Comparison of ENCODE assay signal across 19 cellular contexts in the genomic region with DNA sequence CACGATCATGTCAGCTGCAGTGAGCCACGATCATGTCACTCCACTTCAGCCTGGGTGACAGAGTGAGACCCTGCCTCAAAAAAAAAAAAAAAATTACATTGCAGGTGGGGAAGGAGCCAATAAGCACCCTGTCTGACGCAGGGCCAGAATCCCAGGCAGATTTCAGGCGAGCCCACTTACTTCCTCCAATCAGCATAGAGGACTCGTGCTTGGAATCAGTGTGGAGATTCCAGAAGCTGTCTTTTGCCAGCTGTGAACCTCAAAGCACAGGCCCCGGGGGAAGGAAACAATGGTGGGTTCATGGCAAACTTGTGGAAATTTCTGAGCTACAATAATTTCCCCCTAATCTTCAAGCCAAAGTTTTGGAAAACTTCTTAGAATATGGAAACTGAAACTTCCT.
DNase-seq lines count a peak whose midpoint lies in the region; ATAC-seq and TF ChIP-seq lines count a peak whose summit lies in the region.
"Had no signal": no experiment of that assay in that cellular context is flagged by ENCODE, and none has a peak within 500 bp of the region (broad histone marks: within the 10 kb centered on the region; RNA-seq: fewer than 3 reads in every experiment).

No MANE protein-coding gene starts in this region.

- H2AFZ ChIP-seq in neural progenitor cell (replicated peaks) (peak overlapping the region; percentile 50), MM.1S (ENCODE audit: low read length) (no peak overlapping the region)

- CTCF ChIA-PET in WTC11 (lab: Charles Lee): interaction anchor here (0.6 to 2.1 kb wide), 3 partner anchors 34 to 476 kb away, joined by 3 to 25 read pairs (median 6); no protein-coding TSS in a partner anchor
- CTCF ChIA-PET in activated CD8-positive, alpha-beta memory T cell treated with anti-CD3 and anti-CD28 coated beads, Interleukin-2, amount 10 ng/mL, durations not matched to agents 7 days and 5 days (lab: Charles Lee): no interaction called here

- peak; percentile 62 for ATAC-seq in WTC11
- ATAC-seq in activated CD8-positive, alpha-beta memory T cell treated with anti-CD3 and anti-CD28 coated beads, Interleukin-2, amount 10 ng/mL, durations not matched to agents 7 days and 5 days: no peak
- ATAC-seq: CD8-positive, alpha-beta T cell had no signal

- no peaks in the 10 kb centered on the region for H3K9me2 ChIP-seq in MM.1S (replicated peaks; ENCODE audit: insufficient read depth, low read length)

- H3K27me3 Mint-ChIP-seq in WTC11 (ENCODE audit: low read depth) (no peaks in the 10 kb centered on the region), neural progenitor cell (ENCODE audit: insufficient read depth, low read depth) (peaks cover 4% of the 10 kb centered on the region)
- peaks cover 27% of the 10 kb centered on the region for H3K27me3 Mint-ChIP-seq in activated CD8-positive, alpha-beta memory T cell treated with anti-CD3 and anti-CD28 coated beads, Interleukin-2, amount 10 ng/mL, durations not matched to agents 7 days and 5 days

- no peak for TF ChIP-seq POLR2A in esophagus muscularis mucosa (IDR thresholded peaks at IDR 0.05; ENCODE audit: low read depth)

- H3K36me3 Mint-ChIP-seq in WTC11 (no peaks in the 10 kb centered on the region), neural progenitor cell (no peaks in the 10 kb centered on the region)
- no peaks in the 10 kb centered on the region for H3K36me3 Mint-ChIP-seq in activated CD8-positive, alpha-beta memory T cell treated with anti-CD3 and anti-CD28 coated beads, Interleukin-2, amount 10 ng/mL, durations not matched to agents 7 days and 5 days
- H3K36me3 Mint-ChIP-seq: CD8-positive, alpha-beta T cell had no signal

- DNase-seq in WTC11 (ENCODE audit: low spot score) (no peak), esophagus muscularis mucosa (ENCODE audit: extremely low spot score) (peak; percentile 31), neural progenitor cell (ENCODE audit: low spot score) (no peak), GM19238 (ENCODE audit: insufficient read length, low spot score) (no peak), AG08396 (ENCODE audit: low spot score) (no peak), MM.1S (no peak)
- DNase-seq in activated CD8-positive, alpha-beta memory T cell treated with anti-CD3 and anti-CD28 coated beads, Interleukin-2, amount 10 ng/mL, durations not matched to agents 7 days and 5 days: no peak
- DNase-seq: 8988T; ACHN; AML-193; Caco-2; Calu3; CD4-positive, alpha-beta T cell; CD8-positive, alpha-beta T cell; DMS79 treated with DMSO at 0.1 percent for 48 hours; GF-D8 had no signal

- H3K36me3 ChIP-seq in esophagus muscularis mucosa (no peaks in the 10 kb centered on the region), neural progenitor cell (no peaks in the 10 kb centered on the region), MM.1S (replicated peaks; ENCODE audit: insufficient read depth, low read length) (no peaks in the 10 kb centered on the region)
- H3K36me3 ChIP-seq: BLaER1 treated with 17β-estradiol and CSF1 and Interleukin-3, amounts not matched to agents 10 nM and 100 nM had no signal

- H3K27ac Mint-ChIP-seq in WTC11: no peak overlapping the region
- no peak overlapping the region for H3K27ac Mint-ChIP-seq in neural progenitor cell
- no peak overlapping the region for H3K27ac Mint-ChIP-seq in activated CD8-positive, alpha-beta memory T cell treated with anti-CD3 and anti-CD28 coated beads, Interleukin-2, amount 10 ng/mL, durations not matched to agents 7 days and 5 days
- H3K27ac Mint-ChIP-seq: B cell; CD4-positive, alpha-beta T cell; CD8-positive, alpha-beta T cell had no signal

- POLR2A ChIA-PET in WTC11 (lab: Charles Lee): no interaction called here

- H3K79me2 ChIP-seq in neural progenitor cell (ENCODE audit: low read depth) (no peaks in the 10 kb centered on the region), MM.1S (ENCODE audit: low read length) (no peaks in the 10 kb centered on the region)

- no peaks in the 10 kb centered on the region for H3K9me3 ChIP-seq in esophagus muscularis mucosa
- no peaks in the 10 kb centered on the region for H3K9me3 ChIP-seq in neural progenitor cell (ENCODE audit: low read depth)
- no peaks in the 10 kb centered on the region for H3K9me3 ChIP-seq in MM.1S (replicated peaks; ENCODE audit: insufficient read depth, low read length)
- H3K9me3 ChIP-seq: BLaER1 treated with 17β-estradiol and CSF1 and Interleukin-3, amounts not matched to agents 10 nM and 100 nM; Caco-2 had no signal

- TF ChIP-seq EP300 in esophagus muscularis mucosa (IDR thresholded peaks at IDR 0.05): no peak

- H3K27me3 ChIP-seq in esophagus muscularis mucosa: peaks cover 0 to 10% (median 0%) of the 10 kb centered on the region in 4 donors
- no peaks in the 10 kb centered on the region for H3K27me3 ChIP-seq in neural progenitor cell
- no peaks in the 10 kb centered on the region for H3K27me3 ChIP-seq in MM.1S (replicated peaks; ENCODE audit: insufficient read depth, low read length)
- H3K27me3 ChIP-seq: BLaER1 treated with 17β-estradiol and CSF1 and Interleukin-3, amounts not matched to agents 10 nM and 100 nM had no signal

- peaks cover 4% of the 10 kb centered on the region; the same call in 1 of the 2 replicates for H3K9me3 Mint-ChIP-seq in WTC11
- H3K9me3 Mint-ChIP-seq in neural progenitor cell: no peaks in the 10 kb centered on the region
- no peaks in the 10 kb centered on the region for H3K9me3 Mint-ChIP-seq in activated CD8-positive, alpha-beta memory T cell treated with anti-CD3 and anti-CD28 coated beads, Interleukin-2, amount 10 ng/mL, durations not matched to agents 7 days and 5 days (ENCODE audit: low read depth)
- H3K9me3 Mint-ChIP-seq: CD4-positive, alpha-beta T cell; CD8-positive, alpha-beta T cell had no signal

- H4K20me1 ChIP-seq in neural progenitor cell (ENCODE audit: low read depth) (no peaks in the 10 kb centered on the region), MM.1S (ENCODE audit: insufficient read depth, low read length) (no peaks in the 10 kb centered on the region)
- H4K20me1 ChIP-seq: BLaER1 treated with 17β-estradiol and CSF1 and Interleukin-3, amounts not matched to agents 10 nM and 100 nM had no signal

- H3K9ac ChIP-seq in neural progenitor cell (no peak overlapping the region), MM.1S (ENCODE audit: low read length) (no peak overlapping the region)
- H3K9ac ChIP-seq: BLaER1 treated with 17β-estradiol and CSF1 and Interleukin-3, amounts not matched to agents 10 nM and 100 nM had no signal

- intact Hi-C loops in esophagus muscularis mucosa (cut with DNase I): no loop called here

- H3K4me2 ChIP-seq in neural progenitor cell (no peak overlapping the region), MM.1S (ENCODE audit: low read depth, low read length) (no peak overlapping the region)
- H3K4me2 ChIP-seq: BLaER1 treated with 17β-estradiol and CSF1 and Interleukin-3, amounts not matched to agents 10 nM and 100 nM had no signal

- no peak overlapping the region for H3K27ac ChIP-seq in esophagus muscularis mucosa (replicated peaks in 1 of 4)
- no peak overlapping the region for H3K27ac ChIP-seq in neural progenitor cell
- no peak overlapping the region for H3K27ac ChIP-seq in MM.1S (ENCODE audit: low read length)
- H3K27ac ChIP-seq: BLaER1 treated with 17β-estradiol and CSF1 and Interleukin-3, amounts not matched to agents 10 nM and 100 nM; C4-2B had no signal

- H3K4me1 Mint-ChIP-seq in WTC11 (peaks cover 12% of the 10 kb centered on the region), neural progenitor cell (peaks cover 2% of the 10 kb centered on the region)
- no peaks in the 10 kb centered on the region for H3K4me1 Mint-ChIP-seq in activated CD8-positive, alpha-beta memory T cell treated with anti-CD3 and anti-CD28 coated beads, Interleukin-2, amount 10 ng/mL, durations not matched to agents 7 days and 5 days
- H3K4me1 Mint-ChIP-seq: B cell had no signal

- H3K4me1 ChIP-seq in esophagus muscularis mucosa: no peaks in the 10 kb centered on the region
- H3K4me1 ChIP-seq in neural progenitor cell: no peaks in the 10 kb centered on the region
- no peaks in the 10 kb centered on the region for H3K4me1 ChIP-seq in MM.1S (ENCODE audit: low read length)
- H3K4me1 ChIP-seq: Caco-2 had no signal

- H3K4me3 ChIP-seq in esophagus muscularis mucosa: no peak overlapping the region
- H3K4me3 ChIP-seq in neural progenitor cell: no peak overlapping the region
- H3K4me3 ChIP-seq in MM.1S (ENCODE audit: low read length): no peak overlapping the region
- H3K4me3 ChIP-seq: BLaER1 treated with 17β-estradiol and CSF1 and Interleukin-3, amounts not matched to agents 10 nM and 100 nM had no signal

- H3K4me3 Mint-ChIP-seq in WTC11 (no peak overlapping the region), neural progenitor cell (no peak overlapping the region)
- H3K4me3 Mint-ChIP-seq in activated CD8-positive, alpha-beta memory T cell treated with anti-CD3 and anti-CD28 coated beads, Interleukin-2, amount 10 ng/mL, durations not matched to agents 7 days and 5 days: no peak overlapping the region
- H3K4me3 Mint-ChIP-seq: B cell; CD4-positive, alpha-beta T cell; CD8-positive, alpha-beta T cell had no signal

- H3F3A ChIP-seq in neural progenitor cell (ENCODE audit: low read depth) (no peaks in the 10 kb centered on the region), MM.1S (ENCODE audit: insufficient read depth, low read length) (no peaks in the 10 kb centered on the region)

- TF ChIP-seq CTCF in WTC11 (IDR thresholded peaks at IDR 0.05) (no peak), esophagus muscularis mucosa (IDR thresholded peaks at IDR 0.05) (no peak), neural progenitor cell (IDR thresholded peaks at IDR 0.05) (no peak), MM.1S (IDR thresholded peaks at IDR 0.05; ENCODE audit: low read length) (no peak)

- 80% methylated on average over 6 of the region's 6 CpGs for WGBS in esophagus muscularis mucosa

TF ChIP-seq in WTC11, 78 proteins besides CTCF, POLR2A, EP300 and RAD21 (continues in another document):
- no peak for TF ChIP-seq TEAD4 (CRISPR knock-in tag; IDR thresholded peaks at IDR 0.05)
- TF ChIP-seq, protein P1, sequence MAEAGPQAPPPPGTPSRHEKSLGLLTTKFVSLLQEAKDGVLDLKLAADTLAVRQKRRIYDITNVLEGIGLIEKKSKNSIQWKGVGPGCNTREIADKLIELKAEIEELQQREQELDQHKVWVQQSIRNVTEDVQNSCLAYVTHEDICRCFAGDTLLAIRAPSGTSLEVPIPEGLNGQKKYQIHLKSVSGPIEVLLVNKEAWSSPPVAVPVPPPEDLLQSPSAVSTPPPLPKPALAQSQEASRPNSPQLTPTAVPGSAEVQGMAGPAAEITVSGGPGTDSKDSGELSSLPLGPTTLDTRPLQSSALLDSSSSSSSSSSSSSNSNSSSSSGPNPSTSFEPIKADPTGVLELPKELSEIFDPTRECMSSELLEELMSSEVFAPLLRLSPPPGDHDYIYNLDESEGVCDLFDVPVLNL (CRISPR knock-in tag; IDR thresholded peaks at IDR 0.05; ENCODE audit: borderline replicate concordance, low read depth): no peak
- no peak for TF ChIP-seq TP53 (CRISPR knock-in tag; IDR thresholded peaks at IDR 0.05)
